8 cellular contexts compared by ENCODE assay signal in genomic region chr1:169894424-169895145, GRCh38. TPM values are rescaled to one million over a fixed set of nuclear protein-coding genes. Genes with fewer than 3 reads are reported as not detected.
DNase-seq lines count a peak whose midpoint lies in the region; ATAC-seq and TF ChIP-seq lines count a peak whose summit lies in the region.

No MANE protein-coding gene starts in this region.

- H3K27me3 Mint-ChIP-seq in activated CD4-positive, alpha-beta T cell treated with anti-CD3 and anti-CD28 coated beads for 36 hours = no peaks in the 10 kb centered on the region
- peaks cover 11% of the 10 kb centered on the region for H3K27me3 Mint-ChIP-seq in activated CD4-positive, alpha-beta memory T cell treated with anti-CD3 and anti-CD28 coated beads, Interleukin-2, amount 10 ng/mL, durations not matched to agents 7 days and 5 days

- intact Hi-C loops in activated CD4-positive, alpha-beta T cell treated with anti-CD3 and anti-CD28 coated beads for 36 hours (cut with DNase I, micrococcal nuclease) = loop anchor here (1.0 to 10.0 kb wide), 16 partner anchors 14 to 1948 kb away; partner anchors contain the start of genes GORAB (in 2 of the 2), BLZF1 (in 1 of the 2), DNM3 (in 1 of the 2) and F5 (in 1 of the 2)
- intact Hi-C loops in testis (cut with DNase I; ENCODE audit: low total_unique reads) = no loop called here

- no peaks in the 10 kb centered on the region for H3K27me3 ChIP-seq in iPS-20b (ENCODE audit: insufficient read depth, low read length)
- H3K27me3 ChIP-seq in testis = no peaks in the 10 kb centered on the region

- TF ChIP-seq POLR2A in testis (IDR thresholded peaks at IDR 0.05) = no peak

- CTCF ChIA-PET in activated CD4-positive, alpha-beta T cell treated with anti-CD3 and anti-CD28 coated beads for 36 hours (lab: Charles Lee) = interaction anchor here (0.7 to 1.4 kb wide), 6 partner anchors 14 to 645 kb away, joined by 3 to 4 read pairs (median 4); no protein-coding TSS in a partner anchor
- CTCF ChIA-PET in activated CD4-positive, alpha-beta memory T cell treated with anti-CD3 and anti-CD28 coated beads, Interleukin-2, amount 10 ng/mL, durations not matched to agents 7 days and 5 days (lab: Charles Lee) = interaction anchor here (1.2 to 2.9 kb wide), 4 partner anchors 7 to 1419 kb away, joined by 3 to 13 read pairs (median 4); partner anchors contain the start of gene FMO4

- H3K4me3 ChIP-seq in iPS-20b (ENCODE audit: low read length) = peak overlapping the region; percentile 91
- peak overlapping the region; percentile 86 to 97 for H3K4me3 ChIP-seq in testis

- no peak for TF ChIP-seq CTCF in testis (IDR thresholded peaks at IDR 0.05)

- POLR2A ChIA-PET in activated CD4-positive, alpha-beta T cell treated with anti-CD3 and anti-CD28 coated beads for 36 hours (lab: Charles Lee) = interaction anchor here (0.6 to 1.4 kb wide), 3 partner anchors 33 to 100 kb away, joined by 3 to 9 read pairs (median 3); partner anchors contain the start of gene METTL18
- POLR2A ChIA-PET in activated CD4-positive, alpha-beta memory T cell treated with anti-CD3 and anti-CD28 coated beads, Interleukin-2, amount 10 ng/mL, durations not matched to agents 7 days and 5 days (lab: Charles Lee) = interaction anchor here (1.1 to 6.3 kb wide), 20 partner anchors 11 to 1669 kb away, joined by 3 to 124 read pairs (median 8); partner anchors contain the start of genes BLZF1, GORAB, KIFAP3 and METTL18

- peak overlapping the region; percentile 99 for H3K27ac Mint-ChIP-seq in activated CD4-positive, alpha-beta T cell treated with anti-CD3 and anti-CD28 coated beads for 36 hours
- peak overlapping the region; percentile 95 for H3K27ac Mint-ChIP-seq in activated CD4-positive, alpha-beta memory T cell treated with anti-CD3 and anti-CD28 coated beads, Interleukin-2, amount 10 ng/mL, durations not matched to agents 7 days and 5 days

- H3K36me3 ChIP-seq in iPS-20b (ENCODE audit: insufficient read depth, low read depth, low read length) (no peaks in the 10 kb centered on the region), testis (ENCODE audit: low read depth, missing control alignments) (no peaks in the 10 kb centered on the region)

- DNase-seq in activated CD4-positive, alpha-beta T cell treated with anti-CD3 and anti-CD28 coated beads for 36 hours = peak; percentile 16
- no peak for DNase-seq in activated CD4-positive, alpha-beta T cell treated with anti-CD3 and anti-CD28 coated beads for 1 hour
- no peak for DNase-seq in activated CD4-positive, alpha-beta memory T cell treated with anti-CD3 and anti-CD28 coated beads, Interleukin-2, amount 10 ng/mL, durations not matched to agents 7 days and 5 days
- no peak for DNase-seq in testis
- no peak for DNase-seq in SIG-M5 treated with dmso at 0.1 percent for 504 hours (lab: John Stamatoyannopoulos, UW; ENCODE audit: unreplicated experiment)
- DNase-seq in SW 1271 (lab: John Stamatoyannopoulos, UW) = no peak

- peak overlapping the region; percentile 80 for H3K4me3 Mint-ChIP-seq in activated CD4-positive, alpha-beta T cell treated with anti-CD3 and anti-CD28 coated beads for 36 hours
- peak overlapping the region; percentile 73 for H3K4me3 Mint-ChIP-seq in activated CD4-positive, alpha-beta memory T cell treated with anti-CD3 and anti-CD28 coated beads, Interleukin-2, amount 10 ng/mL, durations not matched to agents 7 days and 5 days

- ATAC-seq in activated CD4-positive, alpha-beta T cell treated with anti-CD3 and anti-CD28 coated beads for 36 hours = no peak
- no peak for ATAC-seq in GM18520 (IDR thresholded peaks at IDR 0.05; ENCODE audit: unreplicated experiment)

- H3K36me3 Mint-ChIP-seq in activated CD4-positive, alpha-beta T cell treated with anti-CD3 and anti-CD28 coated beads for 36 hours (ENCODE audit: low read depth) = peaks cover 11% of the 10 kb centered on the region
- H3K36me3 Mint-ChIP-seq in activated CD4-positive, alpha-beta memory T cell treated with anti-CD3 and anti-CD28 coated beads, Interleukin-2, amount 10 ng/mL, durations not matched to agents 7 days and 5 days (ENCODE audit: low read depth) = peaks cover 11% of the 10 kb centered on the region

- peaks cover 36% of the 10 kb centered on the region for H3K4me1 Mint-ChIP-seq in activated CD4-positive, alpha-beta T cell treated with anti-CD3 and anti-CD28 coated beads for 36 hours
- H3K4me1 Mint-ChIP-seq in activated CD4-positive, alpha-beta memory T cell treated with anti-CD3 and anti-CD28 coated beads, Interleukin-2, amount 10 ng/mL, durations not matched to agents 7 days and 5 days = peaks cover 43% of the 10 kb centered on the region

- H3K4me1 ChIP-seq in iPS-20b (ENCODE audit: insufficient read depth, low read length) (peaks cover 24% of the 10 kb centered on the region; the same call in 1 of the 2 replicates), testis (peaks cover 9% of the 10 kb centered on the region)

- WGBS in testis, 2 donors = 19 to 26% methylated on average over 15 of the region's 15 CpGs

- H3K9ac ChIP-seq in iPS-20b (ENCODE audit: low read depth, low read length) = peak overlapping the region; percentile 93; the same call in 1 of the 2 replicates

- H3K27ac ChIP-seq in iPS-20b (ENCODE audit: low read length) (peak overlapping the region; percentile 94), testis (peak overlapping the region; percentile 95 to 96)

- no peaks in the 10 kb centered on the region for H3K9me3 ChIP-seq in iPS-20b (ENCODE audit: insufficient read depth, low read depth, low read length)
- H3K9me3 ChIP-seq in testis = no peaks in the 10 kb centered on the region

- no peaks in the 10 kb centered on the region for H3K9me3 Mint-ChIP-seq in activated CD4-positive, alpha-beta T cell treated with anti-CD3 and anti-CD28 coated beads for 36 hours (ENCODE audit: low read depth)
- H3K9me3 Mint-ChIP-seq in activated CD4-positive, alpha-beta memory T cell treated with anti-CD3 and anti-CD28 coated beads, Interleukin-2, amount 10 ng/mL, durations not matched to agents 7 days and 5 days = no peaks in the 10 kb centered on the region

RNA-seq across cellular contexts. Expression of gene SCYL3, which starts 0.9 kb away (rescaled TPM):
- total RNA-seq in activated CD4-positive, alpha-beta T cell treated with anti-CD3 and anti-CD28 coated beads for 36 hours = 10 to 100 TPM; 11.0 to 12.0 TPM
- 10 to 100 TPM; 16.1 to 16.8 TPM for total RNA-seq in activated CD4-positive, alpha-beta memory T cell treated with anti-CD3 and anti-CD28 coated beads, Interleukin-2, amount 10 ng/mL, durations not matched to agents 7 days and 5 days
- total RNA-seq in testis = 10 to 100 TPM; 15.8 to 16.3 TPM
- polyA plus RNA-seq in testis (ENCODE audit: insufficient read depth, low read depth, low replicate concordance) = 13.3 TPM
